Comparison of ENCODE assay signal across 18 cellular contexts in the genomic region with DNA sequence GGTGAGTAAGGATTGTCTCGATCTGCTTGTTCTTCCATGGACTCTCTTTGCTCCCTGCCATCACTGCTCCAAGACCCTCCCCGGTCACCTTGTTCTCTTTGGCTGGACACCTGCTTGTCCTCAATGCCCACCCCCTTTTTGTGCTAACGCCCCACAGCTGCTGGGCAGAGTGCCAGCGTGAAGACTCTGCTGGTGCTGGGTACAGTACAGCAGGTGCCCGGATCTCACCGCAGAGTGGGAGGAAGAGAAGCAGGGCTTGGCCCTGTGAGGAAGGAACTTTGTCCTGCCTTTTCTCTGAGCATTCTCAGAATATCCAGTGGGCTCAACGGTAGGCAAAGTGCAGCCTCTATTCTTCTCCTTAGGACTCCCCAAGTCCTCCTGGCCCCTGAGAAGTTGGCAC.
DNase-seq lines count a peak whose midpoint lies in the region; ATAC-seq and TF ChIP-seq lines count a peak whose summit lies in the region.
"Had no signal": no experiment of that assay in that cellular context is flagged by ENCODE, and none has a peak within 500 bp of the region (broad histone marks: within the 10 kb centered on the region; RNA-seq: fewer than 3 reads in every experiment).

No MANE protein-coding gene starts in this region.

- H3K4me1 ChIP-seq in BLaER1 = peaks cover 23% of the 10 kb centered on the region
- peaks cover 5 to 9% of the 10 kb centered on the region in 2 donors for H3K4me1 ChIP-seq in uterus

- H3K27ac ChIP-seq in BLaER1 = no peak overlapping the region
- no peak overlapping the region for H3K27ac ChIP-seq in uterus

- no peak for TF ChIP-seq CTCF in uterus (IDR thresholded peaks at IDR 0.05)

- H4K20me1 ChIP-seq in BLaER1 = no peaks in the 10 kb centered on the region

- TF ChIP-seq POLR2A in uterus (IDR thresholded peaks at IDR 0.05) = no peak

- peak; percentile 92 for DNase-seq in NCI-H1092 treated with DMSO at 0.1 percent for 48 hours (lab: John Stamatoyannopoulos, UW)
- peak; percentile 93 for DNase-seq in NCI-H748 (lab: John Stamatoyannopoulos, UW; ENCODE audit: unreplicated experiment)
- peak; percentile 70 to 77 for DNase-seq in left colon
- no peak for DNase-seq in D341Med (ENCODE audit: low spot score)
- no peak for DNase-seq in activated CD8-positive, alpha-beta memory T cell treated with anti-CD3 and anti-CD28 coated beads, Interleukin-2, amount 50 U/mL, for 4 hours
- DNase-seq in uterus = no peak
- DNase-seq: activated CD4-positive, alpha-beta T cell treated with anti-CD3 and anti-CD28 coated beads, Interleukin-2, amount 10 ng/mL, durations not matched to agents 24 days and 14 days; activated naive CD4-positive, alpha-beta T cell treated with anti-CD3 and anti-CD28 coated beads, Interleukin-2, amount 10 ng/mL, durations not matched to agents 7 days and 5 days; activated T-cell treated with anti-CD3 and anti-CD28 coated beads, Interleukin-2, amount 50 U/mL, for 24 hours; hippocampal formation; IMR-90; kidney; mesendoderm; MM.1S; SW 1271 had no signal

- H3K27me3 ChIP-seq in BLaER1 (no peaks in the 10 kb centered on the region), uterus (no peaks in the 10 kb centered on the region)

- H3K9ac ChIP-seq in BLaER1 = no peak overlapping the region

- ATAC-seq in left colon (peak; percentile 61), HG02938 (IDR thresholded peaks at IDR 0.05; ENCODE audit: unreplicated experiment) (no peak)

- no peaks in the 10 kb centered on the region for H3K9me3 ChIP-seq in BLaER1
- no peaks in the 10 kb centered on the region for H3K9me3 ChIP-seq in uterus

- intact Hi-C loops in left colon (cut with DNase I, micrococcal nuclease) = no loop called here
- intact Hi-C loops in uterus (cut with DNase I; ENCODE audit: low total_unique reads) = no loop called here

- peak overlapping the region; percentile 36 for H3K4me2 ChIP-seq in BLaER1
- H3K4me2 ChIP-seq: GM23338 had no signal

- H3K4me3 ChIP-seq in BLaER1 (no peak overlapping the region), uterus (no peak overlapping the region)
- H3K4me3 ChIP-seq: GM23338 had no signal

- H3K36me3 ChIP-seq in BLaER1 = no peaks in the 10 kb centered on the region
- no peaks in the 10 kb centered on the region for H3K36me3 ChIP-seq in uterus

Comparison
In these comparisons a context has a peak if more than half of its experiments do, and no peak if none do; other contexts are left out.
1. DNase-seq: peak in NCI-H1092 treated with DMSO at 0.1 percent for 48 hours (single experiment), NCI-H748 (single experiment) and left colon (2 of 2); none in D341Med (single experiment), activated CD8-positive, alpha-beta memory T cell treated with anti-CD3 and anti-CD28 coated beads, Interleukin-2, amount 50 U/mL, for 4 hours (single experiment) and uterus (0 of 2).